ENCODE assay signal across 22 cellular contexts in the genomic region with DNA sequence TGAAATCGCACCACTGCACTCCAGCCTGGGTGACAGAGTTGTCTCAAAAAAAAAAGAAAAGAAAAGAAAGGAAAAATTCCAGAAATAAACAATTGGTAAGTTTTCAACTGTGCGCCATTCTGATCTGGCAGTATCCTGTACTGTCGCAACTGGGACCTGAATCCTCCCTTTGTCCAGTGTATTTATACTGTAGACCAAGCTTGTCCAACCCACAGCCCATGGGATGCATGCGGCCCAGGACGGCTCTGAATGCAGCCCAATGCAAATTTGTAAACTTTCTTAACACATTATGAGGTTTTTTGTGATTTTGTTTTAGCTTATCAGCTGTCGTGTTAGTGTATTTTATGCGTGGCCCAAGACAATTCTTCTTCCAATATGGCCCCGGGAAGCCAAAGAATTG.
"Had no signal": no experiment of that assay in that cellular context is flagged by ENCODE, and none has a peak within 500 bp of the region (broad histone marks: within the 10 kb centered on the region; RNA-seq: fewer than 3 reads in every experiment).

No MANE protein-coding gene starts in this region.

- H3K4me2 ChIP-seq: hepatocyte, smooth muscle cell had no signal

- H3K9me3 ChIP-seq: left ventricle myocardium inferior, mucosa of descending colon, pancreas, right atrium auricular region, right lobe of liver, testis, thyroid gland, transverse colon, upper lobe of left lung, vagina had no signal

- H2AFZ ChIP-seq: hepatocyte had no signal

- H3K36me3 ChIP-seq: pancreas, right atrium auricular region, right lobe of liver, thyroid gland had no signal

- H3K27ac ChIP-seq: hepatocyte, left ventricle myocardium inferior, pancreas, right atrium auricular region, right lobe of liver, testis, thyroid gland, transverse colon, upper lobe of left lung, vagina had no signal

- H3K4me1 ChIP-seq: left ventricle myocardium inferior, pancreas, right atrium auricular region, testis, upper lobe of left lung, vagina had no signal

- ATAC-seq: mucosa of descending colon; naive thymus-derived CD8-positive, alpha-beta T cell; pancreas; right lobe of liver; stimulated activated memory B cell treated with anti-CD40 and anti-IgM and Interleukin-4, amounts not matched to agents 10 μg/mL and 1 μg/mL and 100 μg/mL, for 72 hours; stimulated activated naive CD8-positive, alpha-beta T cell treated with anti-CD3 and anti-CD28 coated beads, Interleukin-15, amount 100 ng/mL, for 72 hours had no signal

- H3K79me2 ChIP-seq: hepatocyte had no signal

- H3K4me3 ChIP-seq: hepatocyte, left ventricle myocardium inferior, lung, mucosa of descending colon, pancreas, right atrium auricular region, right lobe of liver, smooth muscle cell, testis, thyroid gland, transverse colon, upper lobe of left lung, vagina had no signal

- DNase-seq: islet precursor cell; left ventricle myocardium inferior; mucosa of descending colon; naive thymus-derived CD8-positive, alpha-beta T cell; pancreas; right lobe of liver; stimulated activated CD4-positive, alpha-beta T cell treated with anti-CD3 and anti-CD28 coated beads, Interleukin-1b, Interleukin-23, amount 100 ng/mL, for 48 hours; stimulated activated CD4-positive, alpha-beta T cell treated with anti-CD3 and anti-CD28 coated beads, Interleukin-2, amount 100 ng/mL, for 48 hours; stimulated activated CD4-positive, alpha-beta T cell treated with anti-CD3 and anti-CD28 coated beads, Interleukin-4, amount 100 ng/mL, for 4 hours; stimulated activated CD8-positive, alpha-beta memory T cell treated with anti-CD3 and anti-CD28 coated beads, Interleukin-4, amount 100 ng/mL, for 48 hours; stimulated activated naive CD4-positive, alpha-beta T cell treated with Interleukin-2 at 50 U/mL for 16 hours; stimulated activated naive CD8-positive, alpha-beta T cell treated with anti-CD3 and anti-CD28 coated beads, Interleukin-15, amount 100 ng/mL, for 72 hours; testis; thyroid gland; transverse colon; upper lobe of left lung had no signal

- H3K27me3 ChIP-seq: hepatocyte, pancreas, right atrium auricular region, right lobe of liver, testis, thyroid gland, transverse colon, upper lobe of left lung, vagina had no signal
